11 cellular contexts compared by ENCODE assay signal in genomic region chr10:80537086-80537704, GRCh38. TPM values are rescaled to one million over a fixed set of nuclear protein-coding genes. Genes with fewer than 3 reads are reported as not detected.
DNase-seq lines count a peak whose midpoint lies in the region; ATAC-seq and TF ChIP-seq lines count a peak whose summit lies in the region.
"Had no signal": no experiment of that assay in that cellular context is flagged by ENCODE, and none has a peak within 500 bp of the region (broad histone marks: within the 10 kb centered on the region; RNA-seq: fewer than 3 reads in every experiment).

No MANE protein-coding gene starts in this region.

- in situ Hi-C loops in GM23248 (cut with MboI), result no loop called here

- H4K20me1 ChIP-seq in GM23248 (ENCODE audit: insufficient read depth), result no peaks in the 10 kb centered on the region

- H3K27me3 ChIP-seq in GM23248 (replicated peaks; ENCODE audit: insufficient read depth), result peaks cover 9% of the 10 kb centered on the region
- H3K27me3 ChIP-seq: Peyer's patch had no signal

- no peak overlapping the region for H2AFZ ChIP-seq in GM23248

- H3K9me2 ChIP-seq in GM23248 (ENCODE audit: insufficient read depth), result no peaks in the 10 kb centered on the region

- H3K4me1 Mint-ChIP-seq in activated T-cell treated with anti-CD3 and anti-CD28 coated beads, Interleukin-2, amount 50 U/mL, for 72 hours (ENCODE audit: low read depth), result peaks cover 26% of the 10 kb centered on the region
- peaks cover 14% of the 10 kb centered on the region for H3K4me1 Mint-ChIP-seq in activated T-cell treated with anti-CD3 and anti-CD28 coated beads, Interleukin-2, amount 50 U/mL, for 4 hours (ENCODE audit: low read depth)
- H3K4me1 Mint-ChIP-seq in activated B cell treated with CpG ODN at 0.5 μM for 24 hours, result peaks cover 49% of the 10 kb centered on the region
- H3K4me1 Mint-ChIP-seq in glutamatergic neuron (ENCODE audit: low read depth, unreplicated experiment), result peaks cover 14% of the 10 kb centered on the region
- H3K4me1 Mint-ChIP-seq in stimulated activated effector memory CD8-positive, alpha-beta T cell treated with anti-CD3 and anti-CD28 coated beads, Interleukin-12 subunit alpha, Interleukin-12 subunit beta, amount 100 ng/mL, for 72 hours, result peaks cover 35% of the 10 kb centered on the region

- TF ChIP-seq CTCF in activated B cell treated with CpG ODN at 0.5 μM for 24 hours (IDR thresholded peaks at IDR 0.05) (no peak), glutamatergic neuron (IDR thresholded peaks at IDR 0.05; ENCODE audit: partially characterized antibody, unreplicated experiment) (no peak)

- no peaks in the 10 kb centered on the region for H3K79me2 ChIP-seq in GM23248 (ENCODE audit: insufficient read depth)

- POLR2A ChIA-PET in activated B cell treated with CpG ODN at 0.5 μM for 24 hours (lab: Charles Lee), result interaction anchor here (1.3 kb wide), 1 partner anchor 124 kb away, joined by 4 read pairs; no protein-coding TSS in a partner anchor

- no peaks in the 10 kb centered on the region for H3F3A ChIP-seq in GM23248 (ENCODE audit: insufficient read depth)

- no peaks in the 10 kb centered on the region for H3K27me3 Mint-ChIP-seq in activated T-cell treated with anti-CD3 and anti-CD28 coated beads, Interleukin-2, amount 50 U/mL, for 72 hours (ENCODE audit: low read depth)
- no peaks in the 10 kb centered on the region for H3K27me3 Mint-ChIP-seq in activated T-cell treated with anti-CD3 and anti-CD28 coated beads, Interleukin-2, amount 50 U/mL, for 4 hours (ENCODE audit: low read depth)
- H3K27me3 Mint-ChIP-seq in activated B cell treated with CpG ODN at 0.5 μM for 24 hours (no peaks in the 10 kb centered on the region), glutamatergic neuron (ENCODE audit: unreplicated experiment) (peaks cover 2% of the 10 kb centered on the region)

- DNase-seq in activated T-cell treated with anti-CD3 and anti-CD28 coated beads, Interleukin-2, amount 50 U/mL, for 72 hours, result no peak
- no peak for DNase-seq in activated T-cell treated with anti-CD3 and anti-CD28 coated beads, Interleukin-2, amount 50 U/mL, for 4 hours
- no peak for DNase-seq in activated B cell treated with CpG ODN at 0.5 μM for 24 hours
- no peak for DNase-seq in glutamatergic neuron
- DNase-seq in stimulated activated effector memory CD8-positive, alpha-beta T cell treated with anti-CD3 and anti-CD28 coated beads, Interleukin-12 subunit alpha, Interleukin-12 subunit beta, amount 100 ng/mL, for 72 hours (ENCODE audit: low spot score in 2 of 2), result peak in 1 of 2 donors; percentile 45
- no peak for DNase-seq in GM23248
- DNase-seq in SIG-M5 treated with dmso at 0.1 percent for 504 hours (lab: John Stamatoyannopoulos, UW; ENCODE audit: unreplicated experiment), result no peak
- DNase-seq: cerebellar nuclear complex had no signal

- WGBS in GM23248 (ENCODE audit: low coverage in 1 of 2, low lambda C conversion rate in 2 of 2, missing lambda C conversion rate in 2 of 2), 2 experiments, result 52 to 55% methylated on average over 8 of the region's 8 CpGs

- CTCF ChIA-PET in activated B cell treated with CpG ODN at 0.5 μM for 24 hours (lab: Charles Lee), result interaction anchor here (0.8 to 1.8 kb wide), 7 partner anchors 32 to 387 kb away, joined by 3 to 6 read pairs (median 3); no protein-coding TSS in a partner anchor

- H3K4me3 ChIP-seq in GM23248, result no peak overlapping the region

- peaks cover 2 to 3% of the 10 kb centered on the region in 2 donors for H3K36me3 Mint-ChIP-seq in activated T-cell treated with anti-CD3 and anti-CD28 coated beads, Interleukin-2, amount 50 U/mL, for 72 hours (ENCODE audit: insufficient read depth in 2 of 2)
- no peaks in the 10 kb centered on the region for H3K36me3 Mint-ChIP-seq in activated T-cell treated with anti-CD3 and anti-CD28 coated beads, Interleukin-2, amount 50 U/mL, for 4 hours (ENCODE audit: insufficient read depth)
- H3K36me3 Mint-ChIP-seq in activated B cell treated with CpG ODN at 0.5 μM for 24 hours (ENCODE audit: low read depth) (peaks cover 1% of the 10 kb centered on the region), glutamatergic neuron (ENCODE audit: unreplicated experiment) (peaks cover 10% of the 10 kb centered on the region)
- peaks cover 9% of the 10 kb centered on the region for H3K36me3 Mint-ChIP-seq in stimulated activated effector memory CD8-positive, alpha-beta T cell treated with anti-CD3 and anti-CD28 coated beads, Interleukin-12 subunit alpha, Interleukin-12 subunit beta, amount 100 ng/mL, for 72 hours

- H3K4me1 ChIP-seq in GM23248 (ENCODE audit: insufficient read depth), result no peaks in the 10 kb centered on the region

- intact Hi-C loops in activated B cell treated with CpG ODN at 0.5 μM for 24 hours (cut with micrococcal nuclease), result loop anchor here (2.0 to 10.0 kb wide), 2 partner anchors 126 to 602 kb away; no protein-coding TSS in a partner anchor

- no peak for ATAC-seq in activated T-cell treated with anti-CD3 and anti-CD28 coated beads, Interleukin-2, amount 50 U/mL, for 72 hours (replicated peaks in 1 of 2)
- ATAC-seq in activated T-cell treated with anti-CD3 and anti-CD28 coated beads, Interleukin-2, amount 50 U/mL, for 4 hours, result no peak
- ATAC-seq in activated B cell treated with CpG ODN at 0.5 μM for 24 hours (ENCODE audit: low read depth) (no peak), HG03439 (IDR thresholded peaks at IDR 0.05; ENCODE audit: unreplicated experiment) (no peak)
- ATAC-seq in stimulated activated effector memory CD8-positive, alpha-beta T cell treated with anti-CD3 and anti-CD28 coated beads, Interleukin-12 subunit alpha, Interleukin-12 subunit beta, amount 100 ng/mL, for 72 hours, result no peak

- H3K27ac ChIP-seq in GM23248, result no peak overlapping the region

- no peak overlapping the region for H3K9ac ChIP-seq in GM23248

- H3K9me3 ChIP-seq in GM23248 (ENCODE audit: low read depth), result no peaks in the 10 kb centered on the region
- H3K9me3 ChIP-seq: Peyer's patch had no signal

- peak overlapping the region; percentile 61 to 96 for H3K4me3 Mint-ChIP-seq in activated T-cell treated with anti-CD3 and anti-CD28 coated beads, Interleukin-2, amount 50 U/mL, for 72 hours
- no peak overlapping the region for H3K4me3 Mint-ChIP-seq in activated T-cell treated with anti-CD3 and anti-CD28 coated beads, Interleukin-2, amount 50 U/mL, for 4 hours
- H3K4me3 Mint-ChIP-seq in activated B cell treated with CpG ODN at 0.5 μM for 24 hours, result peak overlapping the region; percentile 54
- peak overlapping the region; percentile 49 for H3K4me3 Mint-ChIP-seq in glutamatergic neuron (ENCODE audit: unreplicated experiment)
- peak overlapping the region; percentile 84 for H3K4me3 Mint-ChIP-seq in stimulated activated effector memory CD8-positive, alpha-beta T cell treated with anti-CD3 and anti-CD28 coated beads, Interleukin-12 subunit alpha, Interleukin-12 subunit beta, amount 100 ng/mL, for 72 hours

- no peaks in the 10 kb centered on the region for H3K9me3 Mint-ChIP-seq in activated T-cell treated with anti-CD3 and anti-CD28 coated beads, Interleukin-2, amount 50 U/mL, for 72 hours
- H3K9me3 Mint-ChIP-seq in activated T-cell treated with anti-CD3 and anti-CD28 coated beads, Interleukin-2, amount 50 U/mL, for 4 hours, result no peaks in the 10 kb centered on the region
- H3K9me3 Mint-ChIP-seq in activated B cell treated with CpG ODN at 0.5 μM for 24 hours (no peaks in the 10 kb centered on the region), glutamatergic neuron (ENCODE audit: unreplicated experiment) (peaks cover 5% of the 10 kb centered on the region)
- H3K9me3 Mint-ChIP-seq in stimulated activated effector memory CD8-positive, alpha-beta T cell treated with anti-CD3 and anti-CD28 coated beads, Interleukin-12 subunit alpha, Interleukin-12 subunit beta, amount 100 ng/mL, for 72 hours, result no peaks in the 10 kb centered on the region

- no peaks in the 10 kb centered on the region for H3K36me3 ChIP-seq in GM23248 (ENCODE audit: low read depth)
- H3K36me3 ChIP-seq: Peyer's patch had no signal

- peak overlapping the region; percentile 29 for H3K27ac Mint-ChIP-seq in activated T-cell treated with anti-CD3 and anti-CD28 coated beads, Interleukin-2, amount 50 U/mL, for 72 hours
- H3K27ac Mint-ChIP-seq in activated B cell treated with CpG ODN at 0.5 μM for 24 hours (peak overlapping the region; percentile 4), glutamatergic neuron (ENCODE audit: unreplicated experiment) (no peak overlapping the region)
- H3K27ac Mint-ChIP-seq in stimulated activated effector memory CD8-positive, alpha-beta T cell treated with anti-CD3 and anti-CD28 coated beads, Interleukin-12 subunit alpha, Interleukin-12 subunit beta, amount 100 ng/mL, for 72 hours, result peak overlapping the region; percentile 98

- no peak overlapping the region for H3K4me2 ChIP-seq in GM23248 (ENCODE audit: unreplicated experiment)

RNA-seq across cellular contexts. Expression of gene SH2D4B, which starts 0.5 kb away (rescaled TPM):
- under 1 TPM; 0.34 to 0.46 TPM for total RNA-seq in activated T-cell treated with anti-CD3 and anti-CD28 coated beads, Interleukin-2, amount 50 U/mL, for 72 hours
- total RNA-seq in activated T-cell treated with anti-CD3 and anti-CD28 coated beads, Interleukin-2, amount 50 U/mL, for 4 hours, result under 1 TPM; 0.13 to 0.22 (median 0.20) TPM
- total RNA-seq in activated B cell treated with CpG ODN at 0.5 μM for 24 hours (0.07 TPM in 1 of 2 replicates, not detected in the other), glutamatergic neuron (ENCODE audit: unreplicated experiment) (0.12 TPM)
- total RNA-seq in GM23248 (2014; rRNA removed; shearing (Covaris generic)), result not detected in 2 replicates
- not detected in 2 replicates for polyA plus RNA-seq in GM23248 (2016; fragmentation: Nextera tagmentation; extraction: Ambion mirVana)
- total RNA-seq: Peyer's patch had no signal
- polyA plus RNA-seq: urinary bladder had no signal
